Comparison of ENCODE assay signal across 12 cellular contexts in the genomic region with DNA sequence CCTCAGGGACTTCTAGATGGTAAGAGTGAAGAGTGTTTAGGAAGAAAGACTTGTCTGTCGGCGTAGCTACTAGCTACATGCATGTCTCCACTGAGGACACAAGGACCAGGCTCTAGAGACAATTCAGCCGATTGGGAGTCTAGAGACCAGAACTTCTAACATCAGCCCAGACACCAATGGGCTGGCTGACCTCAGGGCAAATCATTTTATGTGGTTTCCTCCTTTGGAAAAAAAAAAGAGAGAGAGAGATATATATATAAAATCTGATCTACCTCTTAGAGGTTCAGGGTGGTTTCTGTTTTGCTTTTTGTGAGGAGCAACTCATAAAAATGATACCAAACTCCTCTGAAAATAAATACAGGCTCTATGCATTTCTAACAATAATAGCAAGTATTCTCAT.
DNase-seq lines count a peak whose midpoint lies in the region; ATAC-seq, FAIRE-seq and TF ChIP-seq lines count a peak whose summit lies in the region.
"Had no signal": no experiment of that assay in that cellular context is flagged by ENCODE, and none has a peak within 500 bp of the region (broad histone marks: within the 10 kb centered on the region; RNA-seq: fewer than 3 reads in every experiment).

No MANE protein-coding gene starts in this region.

- H3K4me1 ChIP-seq in transverse colon, result peaks cover 0 to 6% (median 2%) of the 10 kb centered on the region in 4 donors

- no peak for TF ChIP-seq EP300 in transverse colon (IDR thresholded peaks at IDR 0.05; ENCODE audit: low read depth)

- TF ChIP-seq POLR2A in GM12892 (IDR thresholded peaks at IDR 0.05; ENCODE audit: low read depth, low read length), result no peak
- TF ChIP-seq POLR2A in transverse colon (IDR thresholded peaks at IDR 0.05), result no peak

- no peak for DNase-seq in activated naive CD8-positive, alpha-beta T cell treated with anti-CD3 and anti-CD28 coated beads, Interleukin-2, amount 10 ng/mL, durations not matched to agents 7 days and 5 days
- DNase-seq in GM12892 (ENCODE audit: insufficient read length), result no peak
- DNase-seq in SK-N-DZ (ENCODE audit: low spot score), result no peak
- no peak for DNase-seq in transverse colon
- no peak for DNase-seq in NK-92 treated with Interleukin-12 subunit alpha and Interleukin-12 subunit beta, amount 100 ng/mL, for 24 hours (lab: John Stamatoyannopoulos, UW)
- DNase-seq: central memory CD4-positive, alpha-beta T cell; glutamatergic neuron; OCI-M1; stimulated activated CD4-positive, alpha-beta T cell treated with anti-CD3 and anti-CD28 coated beads, Interleukin-2, amount 100 ng/mL, for 24 hours had no signal

- H3K27ac Mint-ChIP-seq in activated naive CD8-positive, alpha-beta T cell treated with anti-CD3 and anti-CD28 coated beads, Interleukin-2, amount 10 ng/mL, durations not matched to agents 7 days and 5 days, result peak overlapping the region; percentile 63

- FAIRE-seq in GM12892 (lab: Jason Lieb, UNC), result no peak

- no peaks in the 10 kb centered on the region for H3K27me3 ChIP-seq in transverse colon

- ATAC-seq in GM18861 (IDR thresholded peaks at IDR 0.05; ENCODE audit: unreplicated experiment) (peak; percentile 31), GM21526 (IDR thresholded peaks at IDR 0.05; ENCODE audit: low FRiP score, unreplicated experiment) (peak; percentile 38), HG03175 (IDR thresholded peaks at IDR 0.05; ENCODE audit: unreplicated experiment) (peak; percentile 31)
- peak; percentile 20 for ATAC-seq in activated naive CD8-positive, alpha-beta T cell treated with anti-CD3 and anti-CD28 coated beads, Interleukin-2, amount 10 ng/mL, durations not matched to agents 7 days and 5 days (ENCODE audit: low read depth)

- no peak overlapping the region for H3K27ac ChIP-seq in transverse colon

- TF ChIP-seq CTCF in transverse colon (IDR thresholded peaks at IDR 0.05), result no peak

- 78% methylated on average over 3 of the region's 3 CpGs; no CpG with 5 or more reads in 1 of the 2 donors for WGBS in transverse colon (ENCODE audit: low coverage in 1 of 2), 2 donors

- H3K4me1 Mint-ChIP-seq in activated naive CD8-positive, alpha-beta T cell treated with anti-CD3 and anti-CD28 coated beads, Interleukin-2, amount 10 ng/mL, durations not matched to agents 7 days and 5 days, result peaks cover 29% of the 10 kb centered on the region

- intact Hi-C loops in transverse colon (cut with DNase I; ENCODE audit: low total_unique reads), result no loop called here

- POLR2A ChIA-PET in activated naive CD8-positive, alpha-beta T cell treated with anti-CD3 and anti-CD28 coated beads, Interleukin-2, amount 10 ng/mL, durations not matched to agents 7 days and 5 days (lab: Charles Lee), result interaction anchor here (1.0 kb wide), 1 partner anchor 11 kb away, joined by 3 read pairs; no protein-coding TSS in a partner anchor

- H3K9me3 Mint-ChIP-seq in activated naive CD8-positive, alpha-beta T cell treated with anti-CD3 and anti-CD28 coated beads, Interleukin-2, amount 10 ng/mL, durations not matched to agents 7 days and 5 days, result peaks cover 18% of the 10 kb centered on the region

- H3K4me3 Mint-ChIP-seq in activated naive CD8-positive, alpha-beta T cell treated with anti-CD3 and anti-CD28 coated beads, Interleukin-2, amount 10 ng/mL, durations not matched to agents 7 days and 5 days, result peak overlapping the region; percentile 65

- peaks cover 19% of the 10 kb centered on the region for H3K36me3 Mint-ChIP-seq in activated naive CD8-positive, alpha-beta T cell treated with anti-CD3 and anti-CD28 coated beads, Interleukin-2, amount 10 ng/mL, durations not matched to agents 7 days and 5 days

- H3K9me3 ChIP-seq in transverse colon, result no peaks in the 10 kb centered on the region

- H3K4me3 ChIP-seq in transverse colon, result no peak overlapping the region

- in situ Hi-C loops in transverse colon (cut with MboI; ENCODE audit: low pct_ligation_motif_present in 1 of 4, low pct_unique_long_range_greater_than_20kb in 1 of 4, low sequenced_read_pairs in 3 of 4), result no loop called here

- H3K36me3 ChIP-seq in transverse colon, result no peaks in the 10 kb centered on the region

- peaks cover 5% of the 10 kb centered on the region for H3K27me3 Mint-ChIP-seq in activated naive CD8-positive, alpha-beta T cell treated with anti-CD3 and anti-CD28 coated beads, Interleukin-2, amount 10 ng/mL, durations not matched to agents 7 days and 5 days
